ENCODE assay signal across 17 cellular contexts in genomic region chrX:47452112-47452511, GRCh38. TPM values are rescaled to one million over a fixed set of nuclear protein-coding genes. Genes with fewer than 3 reads are reported as not detected.
DNase-seq lines count a peak whose midpoint lies in the region; ATAC-seq and TF ChIP-seq lines count a peak whose summit lies in the region.
"Had no signal": no experiment of that assay in that cellular context is flagged by ENCODE, and none has a peak within 500 bp of the region (broad histone marks: within the 10 kb centered on the region; RNA-seq: fewer than 3 reads in every experiment).

No MANE protein-coding gene starts in this region.

- H3K4me2 ChIP-seq in PC-3 (ENCODE audit: low read length), result no peak overlapping the region
- H3K4me2 ChIP-seq: BLaER1 treated with 17β-estradiol and CSF1 and Interleukin-3, amounts not matched to agents 10 nM and 100 nM had no signal

- peaks cover 62% of the 10 kb centered on the region for H3K36me3 ChIP-seq in PC-3 (ENCODE audit: low read depth, low read length)

- no peak overlapping the region for H2AFZ ChIP-seq in PC-3 (ENCODE audit: low read length)

- ATAC-seq in PC-3 (no peak), T-cell (replicated peaks in 1 of 4) (no peak)
- ATAC-seq: CD8-positive, alpha-beta T cell had no signal

- CTCF ChIA-PET in PC-3 (lab: Charles Lee) (no interaction called here), T-cell (lab: Charles Lee) (no interaction called here)

- H3K4me3 Mint-ChIP-seq in T-cell, result no peak overlapping the region
- H3K4me3 Mint-ChIP-seq: B cell; CD4-positive, alpha-beta T cell; CD8-positive, alpha-beta T cell had no signal

- H3K36me3 Mint-ChIP-seq in T-cell, result peaks cover 85% of the 10 kb centered on the region

- POLR2A ChIA-PET in PC-3 (lab: Charles Lee; ENCODE audit: unreplicated experiment), result no interaction called here
- POLR2A ChIA-PET in T-cell (lab: Charles Lee), result interaction anchor here in 1 of 2 donors (0.6 kb wide), 1 partner anchor 21 kb away, joined by 3 read pairs; no protein-coding TSS in a partner anchor

- no TSS peak for BruUV-seq in PC-3 (replicated peaks; lab: Mats Ljungman, UMichigan)

- intact Hi-C loops in PC-3 (cut with micrococcal nuclease), result no loop called here

- H3K9ac ChIP-seq in PC-3 (ENCODE audit: low read length), result no peak overlapping the region
- H3K9ac ChIP-seq: BLaER1 treated with 17β-estradiol and CSF1 and Interleukin-3, amounts not matched to agents 10 nM and 100 nM had no signal

- H3K79me2 ChIP-seq in PC-3 (ENCODE audit: low read length), result no peaks in the 10 kb centered on the region

- in situ Hi-C loops in GM13977 (cut with MboI; ENCODE audit: low pct_unique_long_range_greater_than_20kb, low sequenced_read_pairs, unreplicated experiment), result no loop called here

- H3K27me3 ChIP-seq in PC-3 (ENCODE audit: low read length), result no peaks in the 10 kb centered on the region

- TF ChIP-seq CTCF in PC-3 (conservative IDR thresholded peaks at IDR 0.05; ENCODE audit: low read depth, low read length) (no peak), GM13977 (IDR thresholded peaks at IDR 0.05; ENCODE audit: extremely low read depth, insufficient read depth, missing control alignments) (no peak)

- H3K4me1 ChIP-seq in PC-3 (ENCODE audit: insufficient read depth, low read length), result 0 out of 2 replicates have a peak, but pooled peaks cover 5% of the 10 kb centered on the region
- H3K4me1 ChIP-seq: BLaER1 treated with 17β-estradiol and CSF1 and Interleukin-3, amounts not matched to agents 10 nM and 100 nM; Caco-2 had no signal

- H3K27me3 Mint-ChIP-seq in T-cell, result no peaks in the 10 kb centered on the region
- H3K27me3 Mint-ChIP-seq: B cell; CD4-positive, alpha-beta T cell had no signal

- H3K27ac ChIP-seq in PC-3 (ENCODE audit: low read length) (no peak overlapping the region), caudate nucleus (ENCODE audit: low read depth, low read length) (no peak overlapping the region)
- H3K27ac ChIP-seq: BLaER1 treated with 17β-estradiol and CSF1 and Interleukin-3, amounts not matched to agents 10 nM and 100 nM; C4-2B had no signal

- DNase-seq in PC-3, result peak; percentile 5
- DNase-seq in caudate nucleus (lab: John Stamatoyannopoulos, UW), result peak in 34 of 61 donors; percentile 0 to 63 (median 6)
- DNase-seq in putamen (ENCODE audit: low spot score), result peak; percentile 32
- no peak for DNase-seq in GM13977 (ENCODE audit: low spot score)
- DNase-seq in T-cell, result no peak
- DNase-seq in NCI-H2227 (lab: John Stamatoyannopoulos, UW; ENCODE audit: unreplicated experiment), result no peak
- DNase-seq: 8988T; ACHN; Caco-2; Calu3; CD4-positive, alpha-beta T cell; CD8-positive, alpha-beta T cell; DMS79 treated with DMSO at 0.1 percent for 48 hours; GF-D8 had no signal

- H4K20me1 ChIP-seq in PC-3 (ENCODE audit: low read length), result no peaks in the 10 kb centered on the region
- H4K20me1 ChIP-seq: BLaER1 treated with 17β-estradiol and CSF1 and Interleukin-3, amounts not matched to agents 10 nM and 100 nM had no signal

- H3K9me3 ChIP-seq in PC-3 (ENCODE audit: low read length), result peaks cover 23% of the 10 kb centered on the region; the same call in 1 of the 2 replicates
- H3K9me3 ChIP-seq: Caco-2 had no signal

- no peaks in the 10 kb centered on the region for H3K4me1 Mint-ChIP-seq in T-cell

- H3K9me2 ChIP-seq in PC-3 (replicated peaks; ENCODE audit: low read length), result no peaks in the 10 kb centered on the region

- no peak overlapping the region for H3K27ac Mint-ChIP-seq in T-cell
- H3K27ac Mint-ChIP-seq: B cell; CD4-positive, alpha-beta T cell; CD8-positive, alpha-beta T cell had no signal

- no peaks in the 10 kb centered on the region for H3F3A ChIP-seq in PC-3 (ENCODE audit: low read length, unreplicated experiment)

- no peak overlapping the region for H3K4me3 ChIP-seq in PC-3 (ENCODE audit: low read length)

- peaks cover 14 to 29% (median 19%) of the 10 kb centered on the region in 3 donors for H3K9me3 Mint-ChIP-seq in T-cell

RNA-seq across cellular contexts. Expression of gene ZNF41, which starts 30.9 kb away (rescaled TPM):
- 11.1 and 11.3 TPM in 2 replicates for total RNA-seq in PC-3 (2014; rRNA removed)
- total RNA-seq in T-cell, result 10 to 100 TPM in 3 of 5 donors, 1 to 10 TPM in 2; 8.4 to 20.4 (median 14.7) TPM

Comparison
In these comparisons a context has a peak if more than half of its experiments do, and no peak if none do; other contexts are left out.
1. DNase-seq: peak in PC-3 (single experiment), caudate nucleus (34 of 61) and putamen (single experiment); none in GM13977 (single experiment), T-cell (0 of 34) and NCI-H2227 (single experiment).